In the genomic region with DNA sequence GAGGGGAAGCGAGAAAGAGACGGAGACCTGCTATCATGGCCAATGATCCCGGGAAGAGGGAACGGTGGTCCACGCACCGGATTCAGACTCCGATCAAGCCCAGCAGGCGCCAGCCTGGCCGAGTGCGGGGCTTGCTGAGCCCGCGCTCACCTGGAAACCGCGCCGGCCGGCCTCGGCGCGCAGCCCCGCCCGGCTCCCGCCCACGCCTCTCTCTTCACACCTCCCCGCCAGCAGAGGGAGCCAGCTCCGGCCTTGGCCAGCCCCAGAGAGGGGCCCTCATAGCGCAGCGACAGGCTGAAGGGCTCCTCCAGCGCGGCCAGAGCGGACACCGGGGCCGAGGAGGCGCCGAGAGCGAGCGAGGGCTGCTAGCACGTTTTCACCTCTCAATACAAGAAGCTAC, we compare ENCODE assay signal across 23 cellular contexts. TPM values are rescaled to one million over a fixed set of nuclear protein-coding genes. Genes with fewer than 3 reads are reported as not detected.
"Had no signal": no experiment of that assay in that cellular context is flagged by ENCODE, and none has a peak within 500 bp of the region (broad histone marks: within the 10 kb centered on the region; RNA-seq: fewer than 3 reads in every experiment).

No MANE protein-coding gene starts in this region.

- H3K4me1 ChIP-seq: adrenal gland, gastroesophageal sphincter, upper lobe of right lung had no signal

- H3K4me3 ChIP-seq: adrenal gland, gastroesophageal sphincter, mucosa of descending colon, upper lobe of right lung had no signal

- H3K36me3 ChIP-seq: adrenal gland, gastroesophageal sphincter, upper lobe of right lung had no signal

- H3K4me3 Mint-ChIP-seq: activated CD4-positive, alpha-beta T cell treated with anti-CD3 and anti-CD28 coated beads, Interleukin-2, amount 10 ng/mL, durations not matched to agents 7 days and 5 days; activated T-helper 17 cell treated with anti-CD3 and anti-CD28 coated beads, Interleukin-2, amount 50 U/mL, for 72 hours; effector memory CD8-positive, alpha-beta T cell; naive thymus-derived CD8-positive, alpha-beta T cell; T-cell had no signal

- H3K27me3 Mint-ChIP-seq: activated CD4-positive, alpha-beta T cell treated with anti-CD3 and anti-CD28 coated beads, Interleukin-2, amount 10 ng/mL, durations not matched to agents 7 days and 5 days; activated T-helper 17 cell treated with anti-CD3 and anti-CD28 coated beads, Interleukin-2, amount 50 U/mL, for 72 hours; effector memory CD8-positive, alpha-beta T cell; naive thymus-derived CD8-positive, alpha-beta T cell; T-cell had no signal

- H3K9me3 Mint-ChIP-seq: activated CD4-positive, alpha-beta T cell treated with anti-CD3 and anti-CD28 coated beads, Interleukin-2, amount 10 ng/mL, durations not matched to agents 7 days and 5 days; activated T-helper 17 cell treated with anti-CD3 and anti-CD28 coated beads, Interleukin-2, amount 50 U/mL, for 72 hours; effector memory CD8-positive, alpha-beta T cell had no signal

- H3K4me1 Mint-ChIP-seq: activated CD4-positive, alpha-beta T cell treated with anti-CD3 and anti-CD28 coated beads, Interleukin-2, amount 10 ng/mL, durations not matched to agents 7 days and 5 days; activated T-helper 17 cell treated with anti-CD3 and anti-CD28 coated beads, Interleukin-2, amount 50 U/mL, for 72 hours; naive thymus-derived CD8-positive, alpha-beta T cell; T-cell had no signal

- H3K27ac Mint-ChIP-seq: activated CD4-positive, alpha-beta T cell treated with anti-CD3 and anti-CD28 coated beads, Interleukin-2, amount 10 ng/mL, durations not matched to agents 7 days and 5 days; activated T-helper 17 cell treated with anti-CD3 and anti-CD28 coated beads, Interleukin-2, amount 50 U/mL, for 72 hours; effector memory CD8-positive, alpha-beta T cell; naive thymus-derived CD8-positive, alpha-beta T cell; T-cell had no signal

- H3K27ac ChIP-seq: adrenal gland, gastroesophageal sphincter, upper lobe of right lung had no signal

- H3K9me3 ChIP-seq: adrenal gland, gastroesophageal sphincter, mucosa of descending colon, upper lobe of right lung had no signal

- H3K36me3 Mint-ChIP-seq: naive thymus-derived CD8-positive, alpha-beta T cell; T-cell had no signal

- DNase-seq: activated CD4-positive, alpha-beta T cell treated with anti-CD3 and anti-CD28 coated beads, Interleukin-2, amount 10 ng/mL, durations not matched to agents 7 days and 5 days; activated naive CD4-positive, alpha-beta T cell treated with anti-CD3 and anti-CD28 coated beads, Interleukin-2, amount 50 U/mL, for 16 hours; activated T-cell treated with anti-CD3 and anti-CD28 coated beads for 4 hours; adrenal gland; central memory CD4-positive, alpha-beta T cell; cortex of kidney; effector memory CD8-positive, alpha-beta T cell; hippocampal formation; mucosa of descending colon; naive thymus-derived CD8-positive, alpha-beta T cell; stimulated activated CD4-positive, alpha-beta T cell treated with anti-CD3 and anti-CD28 coated beads, Interleukin-2, amount 100 ng/mL, for 24 hours; stimulated activated naive CD4-positive, alpha-beta T cell; T-cell; T1000; upper lobe of right lung had no signal

- H3K27me3 ChIP-seq: adrenal gland, gastroesophageal sphincter, upper lobe of right lung had no signal

RNA-seq across cellular contexts. Expression of gene SPANXN2, which starts 36.8 kb away (rescaled TPM):
- total RNA-seq: activated CD4-positive, alpha-beta T cell treated with anti-CD3 and anti-CD28 coated beads, Interleukin-2, amount 10 ng/mL, durations not matched to agents 7 days and 5 days; activated CD8-positive, alpha-beta memory T cell treated with anti-CD3 and anti-CD28 coated beads for 36 hours; activated T-helper 17 cell treated with anti-CD3 and anti-CD28 coated beads, Interleukin-2, amount 50 U/mL, for 72 hours; adrenal gland; epithelial cell of proximal tubule; gastroesophageal sphincter; lung microvascular endothelial cell; mucosa of descending colon; naive thymus-derived CD8-positive, alpha-beta T cell; omental fat pad; pulmonary artery endothelial cell; sciatic nerve; T-cell; upper lobe of right lung had no signal
